In the genomic region with DNA sequence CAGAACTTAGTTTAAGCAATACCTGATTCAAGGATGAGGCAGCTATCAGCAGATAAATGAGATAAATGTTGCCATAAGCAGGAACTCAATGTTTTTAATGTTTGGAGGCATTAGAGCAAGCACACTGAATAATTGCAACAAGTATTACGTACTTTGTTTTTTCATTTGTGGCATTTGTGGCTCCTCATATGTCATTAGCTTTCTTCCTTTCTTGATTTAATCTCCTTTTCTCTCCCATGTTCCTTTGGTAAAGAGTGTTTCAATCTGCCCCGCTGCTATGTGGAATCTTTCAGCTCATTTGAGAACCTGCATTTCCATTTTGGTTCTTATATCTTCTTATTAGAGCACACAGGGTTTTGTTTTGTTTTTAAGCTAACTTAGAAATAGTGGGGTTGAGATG, we compare ENCODE assay signal across 23 cellular contexts. TPM values are rescaled to one million over a fixed set of nuclear protein-coding genes. Genes with fewer than 3 reads are reported as not detected.
DNase-seq lines count a peak whose midpoint lies in the region; ATAC-seq and TF ChIP-seq lines count a peak whose summit lies in the region.
"Had no signal": no experiment of that assay in that cellular context is flagged by ENCODE, and none has a peak within 500 bp of the region (broad histone marks: within the 10 kb centered on the region; RNA-seq: fewer than 3 reads in every experiment).

No MANE protein-coding gene starts in this region.

- H3K9me3 ChIP-seq in uterus: no peaks in the 10 kb centered on the region
- H3K9me3 ChIP-seq: BLaER1 treated with 17β-estradiol and CSF1 and Interleukin-3, amounts not matched to agents 10 nM and 100 nM had no signal

- no peak for ATAC-seq in activated CD8-positive, alpha-beta memory T cell treated with anti-CD3 and anti-CD28 coated beads, Interleukin-2, amount 10 ng/mL, durations not matched to agents 7 days and 5 days
- no peak for ATAC-seq in GM21619 (IDR thresholded peaks at IDR 0.05; ENCODE audit: unreplicated experiment)
- ATAC-seq: Panc1, SK-N-SH treated with all-trans-retinoic acid at 6 μM for 48 hours had no signal

- TF ChIP-seq CTCF in uterus (IDR thresholded peaks at IDR 0.05): no peak

- H3K27me3 ChIP-seq in uterus: no peaks in the 10 kb centered on the region
- H3K27me3 ChIP-seq: BLaER1 treated with 17β-estradiol and CSF1 and Interleukin-3, amounts not matched to agents 10 nM and 100 nM had no signal

- H3K36me3 Mint-ChIP-seq in activated CD8-positive, alpha-beta memory T cell treated with anti-CD3 and anti-CD28 coated beads, Interleukin-2, amount 10 ng/mL, durations not matched to agents 7 days and 5 days: peaks cover 10% of the 10 kb centered on the region

- peaks cover 50% of the 10 kb centered on the region for H3K4me1 Mint-ChIP-seq in activated CD8-positive, alpha-beta memory T cell treated with anti-CD3 and anti-CD28 coated beads, Interleukin-2, amount 10 ng/mL, durations not matched to agents 7 days and 5 days

- no peak for DNase-seq in activated CD8-positive, alpha-beta memory T cell treated with anti-CD3 and anti-CD28 coated beads, Interleukin-2, amount 10 ng/mL, durations not matched to agents 7 days and 5 days
- DNase-seq in activated CD8-positive, alpha-beta memory T cell treated with anti-CD3 and anti-CD28 coated beads, Interleukin-2, amount 50 U/mL, for 48 hours: no peak
- DNase-seq in T-helper 2 cell (peak in 3 of 5 experiments; percentile 10 to 79 (median 11)), amniotic epithelial cell (ENCODE audit: low read depth) (peak; percentile 83), NCI-H748 treated with DMSO at 0.1 percent for 48 hours (lab: John Stamatoyannopoulos, UW) (no peak), uterus (no peak), D341Med (ENCODE audit: low spot score) (no peak)
- DNase-seq: 8988T, DMS53, EL, GF-D8, KG1, NCI-H1694, NCI-H2081, NCI-H2171, NCI-H345, NCI-H524, NCI-H82 had no signal

- no peaks in the 10 kb centered on the region for H3K36me3 ChIP-seq in uterus
- H3K36me3 ChIP-seq: BLaER1 treated with 17β-estradiol and CSF1 and Interleukin-3, amounts not matched to agents 10 nM and 100 nM; HAP-1 had no signal

- H3K9me3 Mint-ChIP-seq in activated CD8-positive, alpha-beta memory T cell treated with anti-CD3 and anti-CD28 coated beads, Interleukin-2, amount 10 ng/mL, durations not matched to agents 7 days and 5 days (ENCODE audit: low read depth): no peaks in the 10 kb centered on the region

- CTCF ChIA-PET in activated CD8-positive, alpha-beta memory T cell treated with anti-CD3 and anti-CD28 coated beads, Interleukin-2, amount 10 ng/mL, durations not matched to agents 7 days and 5 days (lab: Charles Lee): interaction anchor here (1.7 kb wide), 1 partner anchor 415 kb away, joined by 4 read pairs; no protein-coding TSS in a partner anchor

- no peak overlapping the region for H3K4me3 ChIP-seq in uterus
- H3K4me3 ChIP-seq: BLaER1 treated with 17β-estradiol and CSF1 and Interleukin-3, amounts not matched to agents 10 nM and 100 nM; HAP-1 had no signal

- no peaks in the 10 kb centered on the region for H3K27me3 Mint-ChIP-seq in activated CD8-positive, alpha-beta memory T cell treated with anti-CD3 and anti-CD28 coated beads, Interleukin-2, amount 10 ng/mL, durations not matched to agents 7 days and 5 days

- TF ChIP-seq POLR2A in uterus (IDR thresholded peaks at IDR 0.05): no peak

- no peak overlapping the region for H3K4me3 Mint-ChIP-seq in activated CD8-positive, alpha-beta memory T cell treated with anti-CD3 and anti-CD28 coated beads, Interleukin-2, amount 10 ng/mL, durations not matched to agents 7 days and 5 days

- peak overlapping the region; percentile 24 for H3K27ac Mint-ChIP-seq in activated CD8-positive, alpha-beta memory T cell treated with anti-CD3 and anti-CD28 coated beads, Interleukin-2, amount 10 ng/mL, durations not matched to agents 7 days and 5 days

- intact Hi-C loops in uterus (cut with DNase I; ENCODE audit: low total_unique reads): no loop called here

- no peak overlapping the region for H3K27ac ChIP-seq in uterus
- H3K27ac ChIP-seq: BLaER1 treated with 17β-estradiol and CSF1 and Interleukin-3, amounts not matched to agents 10 nM and 100 nM had no signal

- H3K4me1 ChIP-seq in uterus: no peaks in the 10 kb centered on the region
- H3K4me1 ChIP-seq: HAP-1 had no signal

RNA-seq across cellular contexts. Expression of a gene that starts 6.5 kb away (rescaled TPM):
- 10 to 100 TPM; 66.2 to 77.9 TPM for total RNA-seq in activated CD8-positive, alpha-beta memory T cell treated with anti-CD3 and anti-CD28 coated beads, Interleukin-2, amount 10 ng/mL, durations not matched to agents 7 days and 5 days
- total RNA-seq in uterus: 100 to 1,000 TPM in 1 of 4 donors, 10 to 100 TPM in 3; 55.1 to 134 (median 87.3) TPM

Comparison
In these comparisons a context has a peak if more than half of its experiments do, and no peak if none do; other contexts are left out.
1. DNase-seq: peak in T-helper 2 cell (3 of 5) and amniotic epithelial cell (single experiment); none in activated CD8-positive, alpha-beta memory T cell treated with anti-CD3 and anti-CD28 coated beads, Interleukin-2, amount 10 ng/mL, durations not matched to agents 7 days and 5 days (single experiment), activated CD8-positive, alpha-beta memory T cell treated with anti-CD3 and anti-CD28 coated beads, Interleukin-2, amount 50 U/mL, for 48 hours (single experiment), NCI-H748 treated with DMSO at 0.1 percent for 48 hours (single experiment), uterus (0 of 2) and D341Med (single experiment).